In genomic region chr6:86686496-86686895, GRCh38 we compare ENCODE assay signal across 14 cellular contexts.
A peak's percentile ranks its signal among the peaks of the same experiment; 100 is the strongest.
DNase-seq lines count a peak whose midpoint lies in the region; ATAC-seq and TF ChIP-seq lines count a peak whose summit lies in the region.
"Had no signal": no experiment of that assay in that cellular context is flagged by ENCODE, and none has a peak within 500 bp of the region (broad histone marks: within the 10 kb centered on the region; RNA-seq: fewer than 3 reads in every experiment).

No MANE protein-coding gene starts in this region.

- no peaks in the 10 kb centered on the region for H3K36me3 Mint-ChIP-seq in activated naive CD8-positive, alpha-beta T cell treated with anti-CD3 and anti-CD28 coated beads for 36 hours
- H3K36me3 Mint-ChIP-seq: CD8-positive, alpha-beta memory T cell had no signal

- H3K9ac ChIP-seq in SK-N-SH (no peak overlapping the region), trophoblast cell (ENCODE audit: low read length) (no peak overlapping the region)
- H3K9ac ChIP-seq: BLaER1 had no signal

- no peak overlapping the region for H4K8ac ChIP-seq in trophoblast cell (ENCODE audit: low read depth, low read length)

- H3K27ac ChIP-seq in SK-N-SH (ENCODE audit: low read depth in 2 of 2, low read length in 1 of 2), result peak overlapping the region in 1 of 2 experiments; percentile 81; a peak in 2 of 4 replicates
- no peak overlapping the region for H3K27ac ChIP-seq in trophoblast cell (ENCODE audit: low read depth, low read length)
- H3K27ac ChIP-seq: 22Rv1, BLaER1 had no signal

- no peaks in the 10 kb centered on the region for H3K27me3 Mint-ChIP-seq in activated naive CD8-positive, alpha-beta T cell treated with anti-CD3 and anti-CD28 coated beads for 36 hours
- no peaks in the 10 kb centered on the region for H3K27me3 Mint-ChIP-seq in stimulated activated naive CD8-positive, alpha-beta T cell treated with anti-CD3 and anti-CD28 coated beads, Interleukin-15, amount 100 ng/mL, for 72 hours
- H3K27me3 Mint-ChIP-seq: CD8-positive, alpha-beta memory T cell had no signal

- H3K4me1 Mint-ChIP-seq in activated naive CD8-positive, alpha-beta T cell treated with anti-CD3 and anti-CD28 coated beads for 36 hours, result no peaks in the 10 kb centered on the region
- H3K4me1 Mint-ChIP-seq in stimulated activated naive CD8-positive, alpha-beta T cell treated with anti-CD3 and anti-CD28 coated beads, Interleukin-15, amount 100 ng/mL, for 72 hours, result no peaks in the 10 kb centered on the region
- H3K4me1 Mint-ChIP-seq: CD8-positive, alpha-beta memory T cell had no signal

- no peak overlapping the region for H4K91ac ChIP-seq in trophoblast cell (ENCODE audit: low read depth, low read length)

- no peaks in the 10 kb centered on the region for H4K20me1 ChIP-seq in SK-N-SH (ENCODE audit: insufficient read depth)
- H4K20me1 ChIP-seq: BLaER1 had no signal

- H3F3A ChIP-seq in SK-N-SH (replicated peaks; ENCODE audit: insufficient read depth), result no peaks in the 10 kb centered on the region

- H3K27ac Mint-ChIP-seq in activated naive CD8-positive, alpha-beta T cell treated with anti-CD3 and anti-CD28 coated beads for 36 hours, result no peak overlapping the region
- H3K27ac Mint-ChIP-seq in stimulated activated naive CD8-positive, alpha-beta T cell treated with anti-CD3 and anti-CD28 coated beads, Interleukin-15, amount 100 ng/mL, for 72 hours, result no peak overlapping the region
- H3K27ac Mint-ChIP-seq: CD8-positive, alpha-beta memory T cell had no signal

- TF ChIP-seq RAD21 in SK-N-SH (IDR thresholded peaks at IDR 0.05; ENCODE audit: low read length), result no peak

- WGBS in SK-N-SH (ENCODE audit: low lambda C conversion rate), result 72% methylated on average over 1 of the region's 1 CpG
- no CpG with 5 or more reads among the region's 1 CpG for WGBS in trophoblast cell (ENCODE audit: extremely low coverage, insufficient coverage, insufficient read length)

- H3K4me2 ChIP-seq in SK-N-SH, result no peak overlapping the region
- no peak overlapping the region for H3K4me2 ChIP-seq in trophoblast cell (ENCODE audit: low read length)
- H3K4me2 ChIP-seq: BLaER1 had no signal

- no peak overlapping the region for H3K14ac ChIP-seq in trophoblast cell (ENCODE audit: low read length)

- H3K9me3 Mint-ChIP-seq in activated naive CD8-positive, alpha-beta T cell treated with anti-CD3 and anti-CD28 coated beads for 36 hours, result peaks cover 5% of the 10 kb centered on the region
- peaks cover 5 to 8% of the 10 kb centered on the region in 2 donors for H3K9me3 Mint-ChIP-seq in stimulated activated naive CD8-positive, alpha-beta T cell treated with anti-CD3 and anti-CD28 coated beads, Interleukin-15, amount 100 ng/mL, for 72 hours

- TF ChIP-seq CTCF in SK-N-SH (IDR thresholded peaks at IDR 0.05), result no peak

- POLR2A ChIA-PET in SK-N-SH (lab: Yijun Ruan, JAX), result no interaction called here

- CTCF ChIA-PET in SK-N-SH (lab: Yijun Ruan, JAX), result interaction anchor here (0.6 kb wide), 1 partner anchor 25 kb away, joined by 3 read pairs; no protein-coding TSS in a partner anchor

- H2AK5ac ChIP-seq in trophoblast cell (ENCODE audit: low read length), result no peak overlapping the region

- peak in 1 of 2 experiments; percentile 39; a peak in 1 of 4 replicates for TF ChIP-seq EP300 in SK-N-SH (IDR thresholded peaks at IDR 0.05; ENCODE audit: borderline replicate concordance in 1 of 2, low read depth in 1 of 2, low read length in 1 of 2)

- H2BK120ac ChIP-seq in trophoblast cell (ENCODE audit: insufficient read depth, low read length, poor library complexity), result no peak overlapping the region

- no peaks in the 10 kb centered on the region for H3K79me2 ChIP-seq in SK-N-SH (ENCODE audit: insufficient read depth)
- no peaks in the 10 kb centered on the region for H3K79me2 ChIP-seq in trophoblast cell (ENCODE audit: control insufficient read depth, insufficient read depth, low read length, poor library complexity)

- H3K4me1 ChIP-seq in SK-N-SH (ENCODE audit: control insufficient read depth in 1 of 2, insufficient read depth in 2 of 2, low read depth in 1 of 2, low read length in 1 of 2), result no peaks in the 10 kb centered on the region; a peak in 2 of 4 replicates
- peaks cover 2 to 4% of the 10 kb centered on the region in 2 experiments for H3K4me1 ChIP-seq in trophoblast cell (ENCODE audit: control insufficient read depth in 1 of 2, insufficient read depth in 2 of 2, low read length in 2 of 2)
- H3K4me1 ChIP-seq: BLaER1, HAP-1 had no signal

- H2BK5ac ChIP-seq in trophoblast cell (ENCODE audit: low read depth, low read length, poor library complexity), result no peak overlapping the region

- H3K27me3 ChIP-seq in SK-N-SH (ENCODE audit: insufficient read depth) (no peaks in the 10 kb centered on the region), trophoblast cell (ENCODE audit: insufficient read depth, low read length) (no peaks in the 10 kb centered on the region)
- H3K27me3 ChIP-seq: BLaER1 had no signal

- ATAC-seq in SK-N-SH treated with all-trans-retinoic acid at 6 μM for 48 hours, result no peak
- ATAC-seq in stimulated activated naive CD8-positive, alpha-beta T cell treated with anti-CD3 and anti-CD28 coated beads, Interleukin-15, amount 100 ng/mL, for 72 hours, result no peak

- H3K79me1 ChIP-seq in trophoblast cell (ENCODE audit: low read length), result peaks cover 13% of the 10 kb centered on the region

- H3K18ac ChIP-seq in trophoblast cell (ENCODE audit: low read length), result no peak overlapping the region

- H3K23ac ChIP-seq in trophoblast cell (ENCODE audit: low read length), result no peak overlapping the region

- no peak overlapping the region for H4K12ac ChIP-seq in trophoblast cell (ENCODE audit: low read depth, low read length)

- peak; percentile 4 for DNase-seq in SK-N-SH
- peak; percentile 48 for DNase-seq in kidney tubule cell (ENCODE audit: low spot score)
- peak; percentile 68 to 92 for DNase-seq in trophoblast cell
- DNase-seq in activated naive CD8-positive, alpha-beta T cell treated with anti-CD3 and anti-CD28 coated beads for 36 hours, result no peak
- DNase-seq in DMS153 (lab: John Stamatoyannopoulos, UW), result no peak
- no peak for DNase-seq in stimulated activated naive CD8-positive, alpha-beta T cell treated with anti-CD3 and anti-CD28 coated beads, Interleukin-15, amount 100 ng/mL, for 72 hours
- DNase-seq: CD8-positive, alpha-beta memory T cell; DMS 273 treated with DMSO at 0.1 percent for 48 hours; DMS79; IMR-90 had no signal

- no peak overlapping the region for H3K4ac ChIP-seq in trophoblast cell (ENCODE audit: low read depth, low read length)

- peaks cover 5% of the 10 kb centered on the region; the same call in 1 of the 2 replicates for H3K9me3 ChIP-seq in SK-N-SH
- no peaks in the 10 kb centered on the region for H3K9me3 ChIP-seq in trophoblast cell (ENCODE audit: insufficient read depth, low read depth, low read length)
- H3K9me3 ChIP-seq: BLaER1, HAP-1 had no signal

- H3K36me3 ChIP-seq in SK-N-SH (replicated peaks in 1 of 2; ENCODE audit: control insufficient read depth in 1 of 2, insufficient read depth in 2 of 2, low read length in 1 of 2) (no peaks in the 10 kb centered on the region), trophoblast cell (ENCODE audit: control insufficient read depth in 1 of 2, insufficient read depth in 2 of 2, low read length in 2 of 2) (peaks cover 0 to 2% of the 10 kb centered on the region in 2 experiments)
- H3K36me3 ChIP-seq: BLaER1, HAP-1 had no signal

- no peaks in the 10 kb centered on the region for H3K9me2 ChIP-seq in SK-N-SH

- H2AFZ ChIP-seq in SK-N-SH (ENCODE audit: low read depth) (no peak overlapping the region), trophoblast cell (ENCODE audit: insufficient read depth, low read length, poor library complexity) (no peak overlapping the region)

- H3K4me3 ChIP-seq in SK-N-SH (ENCODE audit: low read depth in 2 of 2, low read length in 1 of 2) (no peak overlapping the region), trophoblast cell (ENCODE audit: low read depth, low read length) (no peak overlapping the region)
- H3K4me3 ChIP-seq: BLaER1, HAP-1 had no signal

- no peak overlapping the region for H2BK12ac ChIP-seq in trophoblast cell (ENCODE audit: low read length)

- no peak overlapping the region for H3K4me3 Mint-ChIP-seq in activated naive CD8-positive, alpha-beta T cell treated with anti-CD3 and anti-CD28 coated beads for 36 hours
- H3K4me3 Mint-ChIP-seq in stimulated activated naive CD8-positive, alpha-beta T cell treated with anti-CD3 and anti-CD28 coated beads, Interleukin-15, amount 100 ng/mL, for 72 hours, result no peak overlapping the region
- H3K4me3 Mint-ChIP-seq: CD8-positive, alpha-beta memory T cell had no signal

TF ChIP-seq in SK-N-SH, 30 proteins besides CTCF, POLR2A, EP300 and RAD21:
- TF ChIP-seq RCOR1 (IDR thresholded peaks at IDR 0.05; ENCODE audit: low read length), result 0 out of 2 replicates have a peak, but pooled peaks have one; percentile 35
- TF ChIP-seq CHD2 (IDR thresholded peaks at IDR 0.05; ENCODE audit: low read length, partially characterized antibody), result no peak

TF ChIP-seq in SK-N-SH treated with all-trans-retinoic acid at 6 μM for 48 hours, 23 proteins besides CTCF, POLR2A, EP300 and RAD21:
- TF ChIP-seq ISL1 (CRISPR knock-in tag; IDR thresholded peaks at IDR 0.05) (no peak), ZFP3 (CRISPR knock-in tag; IDR thresholded peaks at IDR 0.05) (no peak), ZC3H10 (CRISPR knock-in tag; IDR thresholded peaks at IDR 0.05) (no peak), TOX (CRISPR knock-in tag; IDR thresholded peaks at IDR 0.05; ENCODE audit: borderline replicate concordance) (no peak), ZNF70 (CRISPR knock-in tag; IDR thresholded peaks at IDR 0.05) (no peak), BACH2 (CRISPR knock-in tag; IDR thresholded peaks at IDR 0.05; ENCODE audit: borderline replicate concordance) (no peak), TCF4 (CRISPR knock-in tag; IDR thresholded peaks at IDR 0.05; ENCODE audit: borderline replicate concordance) (no peak), POU6F1 (CRISPR knock-in tag; IDR thresholded peaks at IDR 0.05; ENCODE audit: borderline replicate concordance, low read depth) (no peak)

Comparison
In these comparisons a context has a peak if more than half of its experiments do, and no peak if none do; other contexts are left out.
1. DNase-seq: peak in SK-N-SH (single experiment), kidney tubule cell (single experiment) and trophoblast cell (2 of 2); none in activated naive CD8-positive, alpha-beta T cell treated with anti-CD3 and anti-CD28 coated beads for 36 hours (single experiment), DMS153 (single experiment) and stimulated activated naive CD8-positive, alpha-beta T cell treated with anti-CD3 and anti-CD28 coated beads, Interleukin-15, amount 100 ng/mL, for 72 hours (0 of 2).